8 cellular contexts compared by ENCODE assay signal in the genomic region with DNA sequence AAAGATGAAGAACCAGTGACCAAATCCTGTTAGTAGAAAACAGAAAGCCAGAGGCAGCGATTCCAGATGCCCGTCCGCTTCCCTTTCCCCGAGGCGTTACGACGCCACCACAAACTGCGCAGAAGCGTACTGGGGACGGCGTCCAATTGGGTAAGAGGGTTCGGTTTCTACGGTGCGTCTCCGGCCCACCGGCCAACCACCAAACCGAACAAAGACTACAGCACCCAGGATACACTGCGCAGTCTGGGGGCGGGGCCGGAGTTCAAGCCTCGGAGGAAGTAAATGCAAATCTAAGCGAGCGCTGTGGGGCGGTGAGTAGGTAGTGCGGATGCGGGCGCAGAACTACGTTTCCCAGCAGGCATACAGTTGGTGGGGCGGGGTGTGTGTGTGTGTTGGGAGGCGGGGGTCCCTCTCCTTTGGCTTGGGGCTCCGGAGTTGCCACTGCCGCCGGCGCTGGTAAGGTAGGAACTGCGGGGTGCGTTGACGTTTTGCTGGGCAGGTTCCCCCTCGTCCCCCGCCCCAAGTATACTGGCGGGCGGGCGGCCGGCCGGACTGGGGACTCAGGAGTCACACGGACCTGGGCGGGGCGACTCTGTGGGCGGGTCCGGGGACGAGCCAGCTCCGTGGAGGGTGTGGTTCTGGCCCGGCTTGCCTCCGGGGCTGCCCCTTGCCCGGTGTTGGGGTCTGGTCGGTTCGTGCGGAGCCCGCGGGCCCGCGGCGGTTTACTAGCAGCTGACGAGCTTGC. TPM values are rescaled to one million over a fixed set of nuclear protein-coding genes. Genes with fewer than 3 reads are reported as not detected.
DNase-seq lines count a peak whose midpoint lies in the region; ATAC-seq and TF ChIP-seq lines count a peak whose summit lies in the region.

A gene with protein sequence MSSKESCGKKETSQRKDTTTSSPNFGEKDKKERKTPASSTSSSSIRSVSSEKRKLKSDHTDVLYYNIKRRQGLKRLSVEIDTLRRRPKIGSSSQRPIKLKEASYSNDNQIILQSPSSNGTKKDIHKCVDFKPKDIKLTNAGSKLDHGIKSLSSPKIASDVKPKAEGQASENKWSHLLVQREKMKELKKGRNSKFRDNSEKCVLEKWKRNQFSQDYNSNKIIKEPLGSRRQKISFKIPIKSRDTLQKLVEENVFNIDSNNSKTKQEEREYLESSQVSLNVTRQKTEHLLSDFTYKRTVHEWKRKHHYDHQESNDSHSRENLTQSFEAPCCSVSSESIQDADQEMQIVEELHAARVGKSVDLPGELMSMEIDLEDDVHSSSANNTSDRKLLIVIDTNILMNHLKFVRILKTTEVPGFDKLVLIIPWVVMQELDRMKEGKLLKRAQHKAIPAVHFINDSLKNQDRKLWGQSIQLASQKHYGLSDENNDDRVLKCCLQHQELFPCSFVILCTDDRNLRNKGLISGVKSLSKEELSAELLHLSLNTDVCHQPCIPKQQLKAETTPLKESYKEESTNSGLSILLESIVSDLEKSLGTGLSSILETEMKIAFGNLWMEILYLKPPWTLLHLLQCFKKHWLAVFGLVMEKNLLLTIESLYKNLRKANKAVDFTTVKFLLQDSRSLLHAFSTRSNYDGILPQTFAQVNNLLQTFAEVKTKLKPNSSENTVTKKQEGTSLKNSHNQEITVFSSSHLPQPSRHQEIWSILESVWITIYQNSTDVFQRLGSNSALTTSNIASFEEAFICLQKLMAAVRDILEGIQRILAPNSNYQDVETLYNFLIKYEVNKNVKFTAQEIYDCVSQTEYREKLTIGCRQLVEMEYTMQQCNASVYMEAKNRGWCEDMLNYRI (plus strand): TSS at position 314 of the 745 bp plus-strand sequence. CDS start 3,675 bp downstream, outside the sequence.
A gene with protein sequence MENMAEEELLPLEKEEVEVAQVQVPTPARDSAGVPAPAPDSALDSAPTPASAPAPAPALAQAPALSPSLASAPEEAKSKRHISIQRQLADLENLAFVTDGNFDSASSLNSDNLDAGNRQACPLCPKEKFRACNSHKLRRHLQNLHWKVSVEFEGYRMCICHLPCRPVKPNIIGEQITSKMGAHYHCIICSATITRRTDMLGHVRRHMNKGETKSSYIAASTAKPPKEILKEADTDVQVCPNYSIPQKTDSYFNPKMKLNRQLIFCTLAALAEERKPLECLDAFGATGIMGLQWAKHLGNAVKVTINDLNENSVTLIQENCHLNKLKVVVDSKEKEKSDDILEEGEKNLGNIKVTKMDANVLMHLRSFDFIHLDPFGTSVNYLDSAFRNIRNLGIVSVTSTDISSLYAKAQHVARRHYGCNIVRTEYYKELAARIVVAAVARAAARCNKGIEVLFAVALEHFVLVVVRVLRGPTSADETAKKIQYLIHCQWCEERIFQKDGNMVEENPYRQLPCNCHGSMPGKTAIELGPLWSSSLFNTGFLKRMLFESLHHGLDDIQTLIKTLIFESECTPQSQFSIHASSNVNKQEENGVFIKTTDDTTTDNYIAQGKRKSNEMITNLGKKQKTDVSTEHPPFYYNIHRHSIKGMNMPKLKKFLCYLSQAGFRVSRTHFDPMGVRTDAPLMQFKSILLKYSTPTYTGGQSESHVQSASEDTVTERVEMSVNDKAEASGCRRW (minus strand): TSS at position 100 of the 745 bp plus-strand sequence. CDS start 241 bp downstream, outside the sequence.

- TF ChIP-seq CTCF in LNCaP clone FGC (IDR thresholded peaks at IDR 0.05; ENCODE audit: control insufficient read depth, extremely low read depth, insufficient read depth) (no peak), RWPE1 (conservative IDR thresholded peaks at IDR 0.05; ENCODE audit: low read depth) (no peak), fibroblast of pulmonary artery (IDR thresholded peaks at IDR 0.05; ENCODE audit: low read length, missing control alignments) (no peak)

- no peaks in the 10 kb centered on the region for H3K9me3 Mint-ChIP-seq in natural killer cell treated with Interleukin-12 subunit alpha and Interleukin-12 subunit beta and Interleukin-15 and Interleukin-18, amount 100 ng/mL, for 72 hours

- peak; percentile 99 for DNase-seq in Daoy (ENCODE audit: low read depth)
- DNase-seq in GOT3 (lab: John Stamatoyannopoulos, UW), result peak; percentile 100
- DNase-seq in LNCaP clone FGC (ENCODE audit: low read depth), result peak; percentile 96
- DNase-seq in RWPE1 (ENCODE audit: low spot score), result peak; percentile 90
- peak; percentile 98 for DNase-seq in activated effector memory CD4-positive, alpha-beta T cell treated with Interleukin-2 at 50 U/mL for 16 hours
- DNase-seq in fibroblast of pulmonary artery (ENCODE audit: low read depth), result peak; percentile 99
- DNase-seq in natural killer cell treated with Interleukin-12 subunit alpha and Interleukin-12 subunit beta and Interleukin-15 and Interleukin-18, amount 100 ng/mL, for 72 hours (ENCODE audit: low spot score), result peak; percentile 98
- peak; percentile 97 for DNase-seq in stimulated activated naive CD8-positive, alpha-beta T cell treated with anti-CD3 and anti-CD28 coated beads, Interleukin-15, Interleukin-2, amounts not matched to agents 100 U/mL and 50 U/mL, for 24 hours

- no peaks in the 10 kb centered on the region for H3K36me3 Mint-ChIP-seq in natural killer cell treated with Interleukin-12 subunit alpha and Interleukin-12 subunit beta and Interleukin-15 and Interleukin-18, amount 100 ng/mL, for 72 hours

- peak within 1 kb of the TSS; percentile 98 for H3K4me3 Mint-ChIP-seq in natural killer cell treated with Interleukin-12 subunit alpha and Interleukin-12 subunit beta and Interleukin-15 and Interleukin-18, amount 100 ng/mL, for 72 hours

- H3K4me1 Mint-ChIP-seq in natural killer cell treated with Interleukin-12 subunit alpha and Interleukin-12 subunit beta and Interleukin-15 and Interleukin-18, amount 100 ng/mL, for 72 hours (ENCODE audit: low read depth in 2 of 2), result peaks cover 34 to 43% of the 10 kb centered on the region in 2 donors

- peak; percentile 97 for ATAC-seq in natural killer cell treated with Interleukin-12 subunit alpha and Interleukin-12 subunit beta and Interleukin-15 and Interleukin-18, amount 100 ng/mL, for 72 hours
- peak; percentile 97 for ATAC-seq in stimulated activated naive CD8-positive, alpha-beta T cell treated with anti-CD3 and anti-CD28 coated beads, Interleukin-15, Interleukin-2, amounts not matched to agents 100 U/mL and 50 U/mL, for 24 hours

- no peaks in the 10 kb centered on the region for H3K27me3 Mint-ChIP-seq in natural killer cell treated with Interleukin-12 subunit alpha and Interleukin-12 subunit beta and Interleukin-15 and Interleukin-18, amount 100 ng/mL, for 72 hours

- CTCF ChIA-PET in RWPE1 (lab: Yijun Ruan, JAX), result interaction anchor here (0.7 kb wide), 2 partner anchors 83 to 338 kb away, joined by 3 read pairs; no protein-coding TSS in a partner anchor

- POLR2A ChIA-PET in RWPE1 (lab: Yijun Ruan, JAX; ENCODE audit: low non-redundant PET), result no interaction called here

- H3K4me3 ChIP-seq in LNCaP clone FGC (ENCODE audit: low read depth, low read length) (peak within 1 kb of the TSS; percentile 88), fibroblast of pulmonary artery (replicated peaks; ENCODE audit: low read depth, low read length) (peak within 1 kb of the TSS; percentile 82)

- peak within 1 kb of the TSS; percentile 91 for H3K27ac ChIP-seq in RWPE1

- H3K27ac Mint-ChIP-seq in natural killer cell treated with Interleukin-12 subunit alpha and Interleukin-12 subunit beta and Interleukin-15 and Interleukin-18, amount 100 ng/mL, for 72 hours, result peak within 1 kb of the TSS; percentile 92

RNA-seq across cellular contexts. Expression of the first gene that starts in this region (rescaled TPM):
- total RNA-seq in Daoy (2014; rRNA removed; shearing (Covaris generic)), result 2.3 and 3.2 TPM in 2 replicates
- total RNA-seq in natural killer cell treated with Interleukin-12 subunit alpha and Interleukin-12 subunit beta and Interleukin-15 and Interleukin-18, amount 100 ng/mL, for 72 hours, result 1 to 10 TPM; 2.2 to 2.3 TPM

RNA-seq across cellular contexts. Expression of the second gene that starts in this region (rescaled TPM):
- total RNA-seq in Daoy (2014; rRNA removed; shearing (Covaris generic)), result 16.1 and 37.1 TPM in 2 replicates
- total RNA-seq in natural killer cell treated with Interleukin-12 subunit alpha and Interleukin-12 subunit beta and Interleukin-15 and Interleukin-18, amount 100 ng/mL, for 72 hours, result 10 to 100 TPM; 10.6 to 15.0 TPM

Comparison
In these comparisons a context has a peak if more than half of its experiments do, and no peak if none do; other contexts are left out.
1. Peak in every context shown above with its lines: DNase-seq, ATAC-seq, H3K4me3 ChIP-seq and H3K27ac ChIP-seq.